ENCODE assay signal across 8 cellular contexts in genomic region chr7:128398016-128398840, GRCh38.
DNase-seq lines count a peak whose midpoint lies in the region; ATAC-seq and TF ChIP-seq lines count a peak whose summit lies in the region.

No MANE protein-coding gene starts in this region.

- H3K27me3 Mint-ChIP-seq in nephron (ENCODE audit: low read depth): no peaks in the 10 kb centered on the region

- no peak overlapping the region for H3K4me3 Mint-ChIP-seq in nephron

- peaks cover 77% of the 10 kb centered on the region for H3K36me3 ChIP-seq in WERI-Rb-1

- H3K27ac ChIP-seq in WERI-Rb-1: no peak overlapping the region

- H3K9me3 Mint-ChIP-seq in nephron: no peaks in the 10 kb centered on the region

- no peaks in the 10 kb centered on the region for H3K9me3 ChIP-seq in WERI-Rb-1 (ENCODE audit: severe bottlenecking)

- no peak overlapping the region for H3K27ac Mint-ChIP-seq in nephron

- H3K4me1 Mint-ChIP-seq in nephron: peaks cover 7% of the 10 kb centered on the region

- peak; percentile 24 for DNase-seq in NCI-H2171 treated with DMSO at 0.1 percent for 48 hours (lab: John Stamatoyannopoulos, UW)
- no peak for DNase-seq in NCI-H2171 (lab: John Stamatoyannopoulos, UW)
- DNase-seq in WERI-Rb-1: peak; percentile 72
- peak; percentile 11 to 58 for DNase-seq in erythroblast (lab: John Stamatoyannopoulos, UW)

- no peak for TF ChIP-seq POLR2A in erythroblast (IDR thresholded peaks at IDR 0.05; ENCODE audit: low read length)

- ATAC-seq in HG03571 (IDR thresholded peaks at IDR 0.05; ENCODE audit: unreplicated experiment) (no peak), HG03159 (IDR thresholded peaks at IDR 0.05; ENCODE audit: unreplicated experiment) (no peak)

- peak; percentile 77 for TF ChIP-seq RAD21 in Ishikawa (IDR thresholded peaks at IDR 0.05; ENCODE audit: low read depth)

- H3K27me3 ChIP-seq in WERI-Rb-1 (ENCODE audit: insufficient read depth, low read depth, severe bottlenecking): no peaks in the 10 kb centered on the region

- H3K36me3 Mint-ChIP-seq in nephron (ENCODE audit: low read depth): peaks cover 16% of the 10 kb centered on the region

- TF ChIP-seq CTCF in WERI-Rb-1 (IDR thresholded peaks at IDR 0.05; ENCODE audit: low read depth, low read length) (peak; percentile 96), nephron (IDR thresholded peaks at IDR 0.05; ENCODE audit: unreplicated experiment in 3 of 3) (peak; percentile 83 to 93 (median 89))

- H3K4me3 ChIP-seq in WERI-Rb-1 (ENCODE audit: low read depth, low read length): no peak overlapping the region

- no peak for TF ChIP-seq EP300 in Ishikawa (IDR thresholded peaks at IDR 0.05; ENCODE audit: borderline replicate concordance)

TF ChIP-seq in Ishikawa, 13 proteins besides CTCF, POLR2A, EP300 and RAD21:
- TF ChIP-seq CEBPB (IDR thresholded peaks at IDR 0.05): no peak
- no peak for TF ChIP-seq MAX (IDR thresholded peaks at IDR 0.05)
- TF ChIP-seq ZBTB7A (IDR thresholded peaks at IDR 0.05; ENCODE audit: low read depth): no peak
- no peak for TF ChIP-seq USF1 (IDR thresholded peaks at IDR 0.05)
- TF ChIP-seq TEAD4 (IDR thresholded peaks at IDR 0.05): no peak
- no peak for TF ChIP-seq TAF1 (IDR thresholded peaks at IDR 0.05; ENCODE audit: low read depth)
- TF ChIP-seq FOXM1 (IDR thresholded peaks at IDR 0.05; ENCODE audit: borderline replicate concordance, low read depth): no peak
- no peak for TF ChIP-seq NFIC (IDR thresholded peaks at IDR 0.05)
- no peak for TF ChIP-seq TCF12 (IDR thresholded peaks at IDR 0.05; ENCODE audit: low read depth)
- no peak for TF ChIP-seq YY1 (IDR thresholded peaks at IDR 0.05; ENCODE audit: low read depth)
- TF ChIP-seq REST (IDR thresholded peaks at IDR 0.05; ENCODE audit: low read depth): no peak
- no peak for TF ChIP-seq CREB1 (IDR thresholded peaks at IDR 0.05; ENCODE audit: low read depth)
- TF ChIP-seq EGR1 (IDR thresholded peaks at IDR 0.05): no peak
